Comparison of ENCODE assay signal across 13 cellular contexts in the genomic region with DNA sequence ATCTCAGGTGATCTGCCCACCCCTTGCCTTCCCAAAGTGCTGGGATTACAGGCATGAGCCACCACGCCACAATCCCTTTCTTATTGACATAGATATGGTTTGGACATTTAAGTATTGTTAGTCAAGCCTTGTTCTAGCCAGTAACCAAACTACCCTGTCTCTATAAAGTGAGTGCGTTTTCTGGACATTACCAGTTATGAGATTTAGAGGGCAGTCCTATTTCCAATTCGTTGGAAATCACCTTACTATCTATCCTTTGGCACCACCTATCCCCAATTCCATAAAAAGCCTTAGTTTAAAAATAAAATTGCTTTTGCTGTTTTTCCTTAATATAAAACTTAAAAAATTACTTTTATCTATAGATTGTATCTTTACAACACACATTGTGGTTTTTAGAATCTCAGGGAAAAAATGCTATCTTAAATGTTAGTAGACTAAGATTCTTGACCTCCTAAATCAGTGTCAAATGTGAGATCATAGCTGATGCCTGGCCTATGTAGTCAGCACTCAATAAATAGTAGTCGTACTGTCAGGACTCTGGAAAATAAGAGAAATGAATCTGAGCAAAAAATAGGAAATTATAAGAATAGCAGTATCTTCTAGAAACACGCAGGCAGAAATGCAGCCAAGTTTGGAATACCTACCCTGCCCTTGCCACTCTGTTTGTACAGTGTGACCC. TPM values are rescaled to one million over a fixed set of nuclear protein-coding genes. Genes with fewer than 3 reads are reported as not detected.
A peak's percentile ranks its signal among the peaks of the same experiment; 100 is the strongest.
DNase-seq lines count a peak whose midpoint lies in the region; ATAC-seq and TF ChIP-seq lines count a peak whose summit lies in the region.
"Had no signal": no experiment of that assay in that cellular context is flagged by ENCODE, and none has a peak within 500 bp of the region (broad histone marks: within the 10 kb centered on the region; RNA-seq: fewer than 3 reads in every experiment).

No MANE protein-coding gene starts in this region.

- no peaks in the 10 kb centered on the region for H3K27me3 Mint-ChIP-seq in osteocyte (ENCODE audit: unreplicated experiment)
- no peaks in the 10 kb centered on the region for H3K27me3 Mint-ChIP-seq in activated naive CD8-positive, alpha-beta T cell treated with anti-CD3 and anti-CD28 coated beads for 36 hours

- H3K27ac Mint-ChIP-seq in osteocyte (ENCODE audit: unreplicated experiment): peak overlapping the region; percentile 87
- no peak overlapping the region for H3K27ac Mint-ChIP-seq in activated naive CD8-positive, alpha-beta T cell treated with anti-CD3 and anti-CD28 coated beads for 36 hours
- H3K27ac Mint-ChIP-seq: activated T-helper 17 cell treated with anti-CD3 and anti-CD28 coated beads, Interleukin-2, amount 50 U/mL, for 72 hours had no signal

- peak; percentile 66 for ATAC-seq in SK-N-SH treated with all-trans-retinoic acid at 6 μM for 48 hours
- ATAC-seq in GM21737 (IDR thresholded peaks at IDR 0.05; ENCODE audit: unreplicated experiment): no peak
- ATAC-seq: activated T-helper 17 cell treated with anti-CD3 and anti-CD28 coated beads, Interleukin-2, amount 50 U/mL, for 72 hours had no signal

- H3K4me1 Mint-ChIP-seq in osteocyte (ENCODE audit: unreplicated experiment): peaks cover 57% of the 10 kb centered on the region
- H3K4me1 Mint-ChIP-seq in activated naive CD8-positive, alpha-beta T cell treated with anti-CD3 and anti-CD28 coated beads for 36 hours: peaks cover 11% of the 10 kb centered on the region
- H3K4me1 Mint-ChIP-seq: activated T-helper 17 cell treated with anti-CD3 and anti-CD28 coated beads, Interleukin-2, amount 50 U/mL, for 72 hours had no signal

- TF ChIP-seq CTCF in osteocyte (IDR thresholded peaks at IDR 0.05): peak; percentile 27

- DNase-seq in A172 (ENCODE audit: low spot score) (peak; percentile 40), fibroblast of peridontal ligament (ENCODE audit: extremely low read depth) (peak; percentile 57), osteocyte (ENCODE audit: extremely low spot score, unreplicated experiment) (no peak), anterior cingulate cortex (lab: John Stamatoyannopoulos, UW) (no peak), SIG-M5 treated with dmso at 0.1 percent for 504 hours (lab: John Stamatoyannopoulos, UW; ENCODE audit: unreplicated experiment) (no peak)
- no peak for DNase-seq in activated naive CD8-positive, alpha-beta T cell treated with anti-CD3 and anti-CD28 coated beads for 36 hours
- DNase-seq: activated CD4-positive, alpha-beta T cell treated with anti-CD3 and anti-CD28 coated beads for 1 hour; central memory CD4-positive, alpha-beta T cell; NCI-H1417; occipital lobe had no signal

- H3K9me3 Mint-ChIP-seq in osteocyte (ENCODE audit: unreplicated experiment): no peaks in the 10 kb centered on the region
- H3K9me3 Mint-ChIP-seq in activated naive CD8-positive, alpha-beta T cell treated with anti-CD3 and anti-CD28 coated beads for 36 hours: no peaks in the 10 kb centered on the region
- H3K9me3 Mint-ChIP-seq: activated T-helper 17 cell treated with anti-CD3 and anti-CD28 coated beads, Interleukin-2, amount 50 U/mL, for 72 hours had no signal

- H3K4me3 Mint-ChIP-seq in osteocyte (ENCODE audit: unreplicated experiment): no peak overlapping the region
- no peak overlapping the region for H3K4me3 Mint-ChIP-seq in activated naive CD8-positive, alpha-beta T cell treated with anti-CD3 and anti-CD28 coated beads for 36 hours
- H3K4me3 Mint-ChIP-seq: activated T-helper 17 cell treated with anti-CD3 and anti-CD28 coated beads, Interleukin-2, amount 50 U/mL, for 72 hours had no signal

- no peaks in the 10 kb centered on the region for H3K36me3 Mint-ChIP-seq in osteocyte (ENCODE audit: unreplicated experiment)
- H3K36me3 Mint-ChIP-seq in activated naive CD8-positive, alpha-beta T cell treated with anti-CD3 and anti-CD28 coated beads for 36 hours: peaks cover 4% of the 10 kb centered on the region

TF ChIP-seq in SK-N-SH treated with all-trans-retinoic acid at 6 μM for 48 hours, 23 proteins besides CTCF, POLR2A, EP300 and RAD21:
- no peak for TF ChIP-seq ZFP30 (CRISPR knock-in tag; IDR thresholded peaks at IDR 0.05)
- TF ChIP-seq CSDC2 (CRISPR knock-in tag; IDR thresholded peaks at IDR 0.05): no peak
- TF ChIP-seq, protein P1, sequence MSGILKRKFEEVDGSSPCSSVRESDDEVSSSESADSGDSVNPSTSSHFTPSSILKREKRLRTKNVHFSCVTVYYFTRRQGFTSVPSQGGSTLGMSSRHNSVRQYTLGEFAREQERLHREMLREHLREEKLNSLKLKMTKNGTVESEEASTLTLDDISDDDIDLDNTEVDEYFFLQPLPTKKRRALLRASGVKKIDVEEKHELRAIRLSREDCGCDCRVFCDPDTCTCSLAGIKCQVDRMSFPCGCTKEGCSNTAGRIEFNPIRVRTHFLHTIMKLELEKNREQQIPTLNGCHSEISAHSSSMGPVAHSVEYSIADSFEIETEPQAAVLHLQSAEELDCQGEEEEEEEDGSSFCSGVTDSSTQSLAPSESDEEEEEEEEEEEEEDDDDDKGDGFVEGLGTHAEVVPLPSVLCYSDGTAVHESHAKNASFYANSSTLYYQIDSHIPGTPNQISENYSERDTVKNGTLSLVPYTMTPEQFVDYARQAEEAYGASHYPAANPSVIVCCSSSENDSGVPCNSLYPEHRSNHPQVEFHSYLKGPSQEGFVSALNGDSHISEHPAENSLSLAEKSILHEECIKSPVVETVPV (CRISPR knock-in tag; IDR thresholded peaks at IDR 0.05): no peak
- TF ChIP-seq ZNF565 (CRISPR knock-in tag; conservative IDR thresholded peaks at IDR 0.05; ENCODE audit: low read depth): no peak
- TF ChIP-seq ISL1 (CRISPR knock-in tag; IDR thresholded peaks at IDR 0.05): 0 out of 2 replicates have a peak, but pooled peaks have one; percentile 25

RNA-seq across cellular contexts. Expression of a gene that starts 57.0 kb away (rescaled TPM):
- 5.6 and 7.3 TPM in 2 replicates for total RNA-seq in A172 (2014; rRNA removed; shearing (Covaris generic))
- 6.9 and 7.8 TPM in 2 replicates for total RNA-seq in osteocyte
- 10 to 100 TPM; 14.1 to 14.4 TPM for total RNA-seq in activated naive CD8-positive, alpha-beta T cell treated with anti-CD3 and anti-CD28 coated beads for 36 hours

RNA-seq across cellular contexts. Expression of a gene that starts 57.0 kb away (rescaled TPM):
- total RNA-seq in A172 (2014; rRNA removed; shearing (Covaris generic)): 35.5 and 66.3 TPM in 2 replicates
- 31.2 TPM in 2 replicates for total RNA-seq in osteocyte
- 10 to 100 TPM; 29.1 to 32.2 TPM for total RNA-seq in activated naive CD8-positive, alpha-beta T cell treated with anti-CD3 and anti-CD28 coated beads for 36 hours

Comparison
In these comparisons a context has a peak if more than half of its experiments do, and no peak if none do; other contexts are left out.
1. DNase-seq: peak in A172 (single experiment) and fibroblast of peridontal ligament (single experiment); none in osteocyte (single experiment), activated naive CD8-positive, alpha-beta T cell treated with anti-CD3 and anti-CD28 coated beads for 36 hours (single experiment), anterior cingulate cortex (0 of 58) and SIG-M5 treated with dmso at 0.1 percent for 504 hours (single experiment).